Comparison of ENCODE assay signal across 17 cellular contexts in genomic region chr1:18279713-18280074, GRCh38.
DNase-seq lines count a peak whose midpoint lies in the region; ATAC-seq and TF ChIP-seq lines count a peak whose summit lies in the region.
"Had no signal": no experiment of that assay in that cellular context is flagged by ENCODE, and none has a peak within 500 bp of the region (broad histone marks: within the 10 kb centered on the region; RNA-seq: fewer than 3 reads in every experiment).

No MANE protein-coding gene starts in this region.

- POLR2A ChIA-PET in IMR-90 (lab: Charles Lee; ENCODE audit: unreplicated experiment): no interaction called here

- H3K79me1 ChIP-seq in IMR-90 (ENCODE audit: low read depth in 1 of 2, low read length in 2 of 2): no peaks in the 10 kb centered on the region

- dilution Hi-C loops in IMR-90 (cut with HindIII; ENCODE audit: low sequenced_read_pairs, unreplicated experiment): no loop called here

- TF ChIP-seq RAD21 in IMR-90 (IDR thresholded peaks at IDR 0.05; ENCODE audit: low read length): no peak

- H2BK20ac ChIP-seq in IMR-90 (ENCODE audit: low read depth, low read length): no peak overlapping the region

- in situ Hi-C loops in IMR-90 (cut with MboI; ENCODE audit: low sequenced_read_pairs): no loop called here

- no peak overlapping the region for H4K5ac ChIP-seq in IMR-90 (ENCODE audit: low read depth, low read length)

- peak overlapping the region; percentile 46 for H2AFZ ChIP-seq in IMR-90 (replicated peaks; ENCODE audit: low read length, poor library complexity)

- intact Hi-C loops in IMR-90 (cut with micrococcal nuclease): no loop called here

- no peak for TF ChIP-seq POLR2A in IMR-90 (IDR thresholded peaks at IDR 0.05; ENCODE audit: low read depth, low read length)

- no peak overlapping the region for H4K91ac ChIP-seq in IMR-90 (ENCODE audit: insufficient read depth, low read depth, low read length)

- DNase-seq in DMS 273 (lab: John Stamatoyannopoulos, UW; ENCODE audit: unreplicated experiment) (peak; percentile 90), IMR-90 (no peak), NCI-H510A treated with DMSO at 0.1 percent for 48 hours (lab: John Stamatoyannopoulos, UW) (peak; percentile 59), cerebellar cortex (ENCODE audit: low spot score) (peak; percentile 96), endothelial cell (ENCODE audit: low spot score) (no peak), foreskin fibroblast (no peak)
- DNase-seq: MV-4-11, NCI-H1436 treated with DMSO at 0.1 percent for 48 hours, NCI-H2081 treated with DMSO at 0.1 percent for 48 hours, NCI-H526 treated with DMSO at 0.1 percent for 48 hours, PC-3, SJCRH30 had no signal

- no peaks in the 10 kb centered on the region for H3K27me3 ChIP-seq in IMR-90 (ENCODE audit: control insufficient read depth, insufficient read depth, low read length)

- no peak for TF ChIP-seq CTCF in IMR-90 (conservative IDR thresholded peaks at IDR 0.05; ENCODE audit: low read depth, low read length)
- TF ChIP-seq CTCF in endothelial cell (IDR thresholded peaks at IDR 0.05; ENCODE audit: unreplicated experiment): no peak
- TF ChIP-seq CTCF in foreskin fibroblast (IDR thresholded peaks at IDR 0.05; ENCODE audit: low read depth, low read length): no peak

- no peak overlapping the region for H2BK15ac ChIP-seq in IMR-90 (ENCODE audit: low read depth, low read length)

- no TSS peak for BruUV-seq in IMR-90 (replicated peaks; lab: Mats Ljungman, UMichigan)

- H3K9me3 Mint-ChIP-seq in endothelial cell (ENCODE audit: unreplicated experiment): no peaks in the 10 kb centered on the region
- H3K9me3 Mint-ChIP-seq: T-helper 2 cell treated with Interferon-gamma antibody and Interleukin-4, amounts not matched to agents 5 μg/mL and 100 μg/mL, for 36 hours had no signal

- H4K8ac ChIP-seq in IMR-90 (ENCODE audit: low read depth in 2 of 2, low read length in 2 of 2): no peak overlapping the region

- no peak overlapping the region for H3K9ac ChIP-seq in IMR-90 (ENCODE audit: low read depth, low read length)

- H3K4me3 Mint-ChIP-seq in endothelial cell (ENCODE audit: unreplicated experiment): no peak overlapping the region
- H3K4me3 Mint-ChIP-seq: T-helper 2 cell treated with Interferon-gamma antibody and Interleukin-4, amounts not matched to agents 5 μg/mL and 100 μg/mL, for 36 hours had no signal

- ATAC-seq in IMR-90 (ENCODE audit: low read depth) (no peak), HG02973 (IDR thresholded peaks at IDR 0.05; ENCODE audit: unreplicated experiment) (no peak), GM21367 (IDR thresholded peaks at IDR 0.05; ENCODE audit: unreplicated experiment) (no peak)
- ATAC-seq: HCT116, PC-3 had no signal

- no peak overlapping the region for H3K56ac ChIP-seq in IMR-90 (ENCODE audit: extremely low read depth, insufficient read depth, low read length)

- H3K4me3 ChIP-seq in IMR-90 (ENCODE audit: insufficient read depth, low read depth, low read length) (no peak overlapping the region), foreskin fibroblast (ENCODE audit: low read depth in 1 of 2, low read length in 2 of 2) (no peak overlapping the region)
- H3K4me3 ChIP-seq: SJCRH30 had no signal

- peaks cover 9% of the 10 kb centered on the region for H3K27me3 Mint-ChIP-seq in endothelial cell (ENCODE audit: unreplicated experiment)

- no peaks in the 10 kb centered on the region for H3K36me3 Mint-ChIP-seq in endothelial cell (ENCODE audit: low read depth, unreplicated experiment)

- no peak overlapping the region for H3K4ac ChIP-seq in IMR-90 (ENCODE audit: low read depth, low read length)

- H3K9me3 ChIP-seq in IMR-90 (ENCODE audit: control insufficient read depth, insufficient read depth, low read length): peaks cover 29% of the 10 kb centered on the region
- H3K9me3 ChIP-seq: SJCRH30 had no signal

- H3K36me3 ChIP-seq in IMR-90 (ENCODE audit: control insufficient read depth, insufficient read depth, low read length): no peaks in the 10 kb centered on the region
- H3K36me3 ChIP-seq: SJCRH30 had no signal

- H3K27ac Mint-ChIP-seq in endothelial cell (ENCODE audit: unreplicated experiment): no peak overlapping the region
- H3K27ac Mint-ChIP-seq: T-helper 2 cell treated with Interferon-gamma antibody and Interleukin-4, amounts not matched to agents 5 μg/mL and 100 μg/mL, for 36 hours had no signal

- H3K9me1 ChIP-seq in IMR-90 (ENCODE audit: insufficient read depth, low read length): no peaks in the 10 kb centered on the region

- H4K20me1 ChIP-seq in IMR-90 (ENCODE audit: insufficient read depth, low read length): no peaks in the 10 kb centered on the region

- no peak overlapping the region for H3K4me2 ChIP-seq in IMR-90 (ENCODE audit: low read depth, low read length)

- H3K4me1 ChIP-seq in IMR-90 (ENCODE audit: control insufficient read depth, insufficient read depth, low read length): no peaks in the 10 kb centered on the region
- H3K4me1 ChIP-seq: SJCRH30 had no signal

- H2AK5ac ChIP-seq in IMR-90 (ENCODE audit: low read depth, low read length): no peak overlapping the region

- no peak overlapping the region for H3K18ac ChIP-seq in IMR-90 (ENCODE audit: low read depth, low read length)

- no peak overlapping the region for H3K14ac ChIP-seq in IMR-90 (replicated peaks; ENCODE audit: low read depth, low read length)

- H3K27ac ChIP-seq in IMR-90 (ENCODE audit: insufficient read depth, low read length): no peak overlapping the region
- H3K27ac ChIP-seq: HL-60, SJCRH30 had no signal

- no peak overlapping the region for H2BK5ac ChIP-seq in IMR-90 (ENCODE audit: low read depth, low read length, poor library complexity, severe bottlenecking)

- CTCF ChIA-PET in IMR-90 (lab: Yijun Ruan, JAX): no interaction called here

- 64% methylated on average over 5 of the region's 11 CpGs; no CpG with 5 or more reads in 1 of the 2 experiments for WGBS in IMR-90 (ENCODE audit: extremely low coverage in 2 of 2, insufficient read length in 1 of 2), 2 experiments

- H2AK9ac ChIP-seq in IMR-90 (replicated peaks; ENCODE audit: low read depth, low read length, poor library complexity): no peak overlapping the region

- H3K4me1 Mint-ChIP-seq in endothelial cell (ENCODE audit: unreplicated experiment): peaks cover 2% of the 10 kb centered on the region

- H3K23ac ChIP-seq in IMR-90 (ENCODE audit: low read depth, low read length): no peak overlapping the region

- H2BK120ac ChIP-seq in IMR-90 (ENCODE audit: low read depth, low read length): no peak overlapping the region

TF ChIP-seq in IMR-90, 13 proteins besides CTCF, POLR2A, EP300 and RAD21:
- TF ChIP-seq MXI1 (IDR thresholded peaks at IDR 0.05; ENCODE audit: borderline replicate concordance, low read depth, low read length): no peak

Comparison
In these comparisons a context has a peak if more than half of its experiments do, and no peak if none do; other contexts are left out.
1. DNase-seq: peak in DMS 273 (single experiment), NCI-H510A treated with DMSO at 0.1 percent for 48 hours (single experiment) and cerebellar cortex (single experiment); none in IMR-90 (single experiment), endothelial cell (single experiment) and foreskin fibroblast (0 of 2).